ENCODE assay signal across 8 cellular contexts in genomic region chr11:85664561-85665481, GRCh38. TPM values are rescaled to one million over a fixed set of nuclear protein-coding genes. Genes with fewer than 3 reads are reported as not detected.
DNase-seq lines count a peak whose midpoint lies in the region; ATAC-seq, FAIRE-seq and TF ChIP-seq lines count a peak whose summit lies in the region.

Gene CREBZF (minus strand): TSS chr11:85665129. CDS start chr11:85664875, 254 bp downstream.

- DNase-seq in NCI-H187 (lab: John Stamatoyannopoulos, UW) (peak; percentile 90 to 91), T-helper 2 cell (peak; percentile 74 to 96 (median 87)), left ventricle myocardium superior (peak; percentile 96), psoas muscle (peak; percentile 94 to 97), urothelium cell line (ENCODE audit: low spot score) (peak; percentile 94)

- peak within 1 kb of the TSS; percentile 94 for H3K4me3 ChIP-seq in psoas muscle

- H3K27ac ChIP-seq in angular gyrus (ENCODE audit: low read depth, low read length), result peak within 1 kb of the TSS; percentile 89
- H3K27ac ChIP-seq in psoas muscle, result peak within 1 kb of the TSS; percentile 98

- peak; percentile 88 for ATAC-seq in GM18498 (IDR thresholded peaks at IDR 0.05; ENCODE audit: unreplicated experiment)
- peak; percentile 83 for ATAC-seq in HG02938 (IDR thresholded peaks at IDR 0.05; ENCODE audit: unreplicated experiment)
- ATAC-seq in left ventricle myocardium superior, result peak; percentile 97
- peak; percentile 95 to 97 (median 96) for ATAC-seq in psoas muscle

- H3K9me3 ChIP-seq in psoas muscle, result no peaks in the 10 kb centered on the region

- H3K36me3 ChIP-seq in psoas muscle (ENCODE audit: insufficient read depth in 1 of 2, low read depth in 1 of 2), result peaks cover 0 to 22% of the 10 kb centered on the region in 2 donors

- peaks cover 27% of the 10 kb centered on the region for H3K4me1 ChIP-seq in psoas muscle

- H3K27me3 ChIP-seq in psoas muscle (ENCODE audit: insufficient read depth in 3 of 3, low read length in 2 of 3), result no peaks in the 10 kb centered on the region

- 0% methylated on average over 54 to 70 of the region's 70 CpGs for WGBS in psoas muscle, 3 donors

- TF ChIP-seq CTCF in psoas muscle (IDR thresholded peaks at IDR 0.05), result no peak

- intact Hi-C loops in left ventricle myocardium superior (cut with micrococcal nuclease) (loop anchor here (5.0 kb wide), 1 partner anchor 38 kb away; the partner anchor contains the start of genes DLG2 and TMEM126B), psoas muscle (cut with DNase I) (loop anchor here (1.0 to 5.0 kb wide), 2 partner anchors 37 to 38 kb away; partner anchors contain the start of genes TMEM126B (in 2 of the 2) and DLG2 (in 1 of the 2))

- no peak for FAIRE-seq in urothelium cell line (lab: Jason Lieb, UNC)

RNA-seq across cellular contexts. Expression of gene CREBZF, which starts in this region (rescaled TPM):
- 12.9 TPM for total RNA-seq in left ventricle myocardium superior
- 10 to 100 TPM; 14.0 to 32.3 (median 19.4) TPM for total RNA-seq in psoas muscle
- 10 to 100 TPM; 14.1 to 25.6 (median 17.9) TPM for polyA plus RNA-seq in psoas muscle

Comparison
In these comparisons a context has a peak if more than half of its experiments do, and no peak if none do; other contexts are left out.
1. Peak in every context shown above with its lines: DNase-seq, ATAC-seq, H3K4me3 ChIP-seq and H3K27ac ChIP-seq.